ENCODE assay signal across 9 cellular contexts in genomic region chr6:43972915-43973304, GRCh38.
DNase-seq lines count a peak whose midpoint lies in the region; ATAC-seq and TF ChIP-seq lines count a peak whose summit lies in the region.
"Had no signal": no experiment of that assay in that cellular context is flagged by ENCODE, and none has a peak within 500 bp of the region (broad histone marks: within the 10 kb centered on the region; RNA-seq: fewer than 3 reads in every experiment).

No MANE protein-coding gene starts in this region.

- no peak overlapping the region for H3K4me3 ChIP-seq in heart right ventricle
- H3K4me3 ChIP-seq in sigmoid colon: no peak overlapping the region
- H3K4me3 ChIP-seq in PC-9: no peak overlapping the region

- H2AFZ ChIP-seq in PC-9: no peak overlapping the region

- no peaks in the 10 kb centered on the region for H3K36me3 ChIP-seq in heart right ventricle
- H3K36me3 ChIP-seq in sigmoid colon: no peaks in the 10 kb centered on the region
- no peaks in the 10 kb centered on the region for H3K36me3 ChIP-seq in PC-9 (ENCODE audit: low read depth)

- intact Hi-C loops in heart right ventricle (cut with DNase I): no loop called here
- intact Hi-C loops in sigmoid colon (cut with DNase I): loop anchor here (1.0 to 5.0 kb wide), 3 partner anchors 74 to 203 kb away; partner anchors contain the start of gene VEGFA
- intact Hi-C loops in PC-9 (cut with micrococcal nuclease; ENCODE audit: unreplicated experiment): no loop called here

- ATAC-seq in heart right ventricle: peak; percentile 85 to 94 (median 90)
- no peak for ATAC-seq in HG03025 (IDR thresholded peaks at IDR 0.05; ENCODE audit: low FRiP score, unreplicated experiment)

- peaks cover 0 to 8% (median 0%) of the 10 kb centered on the region in 11 donors for H3K9me3 ChIP-seq in heart right ventricle
- H3K9me3 ChIP-seq in sigmoid colon: peaks cover 0 to 4% (median 0%) of the 10 kb centered on the region in 4 donors
- H3K9me3 ChIP-seq in PC-9 (ENCODE audit: insufficient read depth, low read depth): peaks cover 11% of the 10 kb centered on the region

- peak; percentile 79 for DNase-seq in GM03348 (ENCODE audit: low spot score)
- peak in 53 of 58 donors; percentile 16 to 90 (median 64) for DNase-seq in anterior cingulate cortex (lab: John Stamatoyannopoulos, UW)
- DNase-seq in heart right ventricle: peak; percentile 79 to 84
- peak; percentile 91 for DNase-seq in sigmoid colon
- DNase-seq in HPDE6-E6E7 (ENCODE audit: extremely low spot score): no peak
- DNase-seq in PC-9: no peak
- DNase-seq in DMS153 treated with DMSO at 0.1 percent for 48 hours (lab: John Stamatoyannopoulos, UW; ENCODE audit: unreplicated experiment): no peak
- DNase-seq: Karpas-422 had no signal

- WGBS in heart right ventricle, 2 donors: 9 to 14% methylated on average over 3 of the region's 3 CpGs
- 42 to 46% methylated on average over 3 of the region's 3 CpGs for WGBS in sigmoid colon, 2 donors

- TF ChIP-seq POLR2A in sigmoid colon (IDR thresholded peaks at IDR 0.05): no peak

- no peaks in the 10 kb centered on the region; the same call in 1 of the 2 replicates for H3F3A ChIP-seq in PC-9 (ENCODE audit: insufficient read depth, low read depth)

- no peak for TF ChIP-seq CTCF in heart right ventricle (IDR thresholded peaks at IDR 0.05)
- no peak for TF ChIP-seq CTCF in sigmoid colon (IDR thresholded peaks at IDR 0.05)
- TF ChIP-seq CTCF in PC-9 (conservative IDR thresholded peaks at IDR 0.05): no peak

- TF ChIP-seq EP300 in sigmoid colon (IDR thresholded peaks at IDR 0.05): no peak

- H3K4me1 ChIP-seq in heart right ventricle (peaks cover 2 to 29% (median 17%) of the 10 kb centered on the region in 9 donors), sigmoid colon (peaks cover 0 to 34% (median 31%) of the 10 kb centered on the region in 4 donors), PC-9 (replicated peaks; ENCODE audit: insufficient read depth) (peaks cover 13% of the 10 kb centered on the region)

- peak overlapping the region in 9 of 10 donors; percentile 59 to 85 (median 72) for H3K27ac ChIP-seq in heart right ventricle
- H3K27ac ChIP-seq in sigmoid colon: peak overlapping the region; percentile 73 to 86 (median 78)
- H3K27ac ChIP-seq in PC-9: no peak overlapping the region

- no peaks in the 10 kb centered on the region for H3K79me2 ChIP-seq in PC-9 (ENCODE audit: low read depth)

- H4K20me1 ChIP-seq in PC-9 (ENCODE audit: insufficient read depth): no peaks in the 10 kb centered on the region

- BruUV-seq in PC-9 (replicated peaks; lab: Mats Ljungman, UMichigan): no TSS peak

- H3K9me2 ChIP-seq in PC-9 (ENCODE audit: insufficient read depth): no peaks in the 10 kb centered on the region

- H3K4me2 ChIP-seq in PC-9: no peak overlapping the region

- H3K27me3 ChIP-seq in heart right ventricle (no peaks in the 10 kb centered on the region), sigmoid colon (no peaks in the 10 kb centered on the region), PC-9 (ENCODE audit: insufficient read depth, low read depth) (no peaks in the 10 kb centered on the region)

- POLR2A ChIA-PET in PC-9 (lab: Charles Lee; ENCODE audit: unreplicated experiment): interaction anchor here (0.5 kb wide), 1 partner anchor 921 kb away, joined by 4 read pairs; no protein-coding TSS in a partner anchor

- CTCF ChIA-PET in PC-9 (lab: Charles Lee): no interaction called here

Comparison
In these comparisons a context has a peak if more than half of its experiments do, and no peak if none do; other contexts are left out.
1. DNase-seq: peak in GM03348 (single experiment), anterior cingulate cortex (53 of 58), heart right ventricle (2 of 2) and sigmoid colon (single experiment); none in HPDE6-E6E7 (single experiment), PC-9 (0 of 2) and DMS153 treated with DMSO at 0.1 percent for 48 hours (single experiment).